ENCODE assay signal across 9 cellular contexts in the genomic region with DNA sequence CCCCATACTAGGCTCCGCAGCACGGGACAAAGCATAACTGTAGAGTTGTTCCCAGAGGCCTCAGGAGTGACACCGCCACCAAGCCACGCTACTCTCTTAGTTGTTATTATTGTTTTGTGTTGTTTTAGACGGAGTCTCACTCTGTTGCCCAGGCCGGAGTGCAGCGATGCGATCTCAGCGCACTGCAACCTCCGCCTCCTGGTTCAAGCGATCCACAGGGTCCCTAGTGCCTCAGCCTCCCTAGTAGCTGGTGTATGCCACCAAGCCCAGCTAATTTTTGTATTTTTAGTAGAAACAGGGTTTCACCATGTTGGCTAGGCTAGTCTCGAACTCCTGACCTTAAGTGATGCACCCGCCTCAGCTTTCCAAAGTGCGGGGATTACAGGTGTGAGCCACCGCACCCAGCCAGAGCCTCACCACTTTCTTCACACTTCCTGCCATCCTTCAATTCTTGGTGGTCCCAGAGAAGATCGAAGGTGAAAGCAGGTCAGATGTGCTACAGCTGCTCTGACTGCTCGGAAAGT. TPM values are rescaled to one million over a fixed set of nuclear protein-coding genes. Genes with fewer than 3 reads are reported as not detected.
DNase-seq lines count a peak whose midpoint lies in the region; ATAC-seq, FAIRE-seq and TF ChIP-seq lines count a peak whose summit lies in the region.
"Had no signal": no experiment of that assay in that cellular context is flagged by ENCODE, and none has a peak within 500 bp of the region (broad histone marks: within the 10 kb centered on the region; RNA-seq: fewer than 3 reads in every experiment).

No MANE protein-coding gene starts in this region.

- H3K4me3 Mint-ChIP-seq in mesothelial cell of epicardium: peak overlapping the region; percentile 97

- ATAC-seq in Right ventricle myocardium inferior: peak; percentile 7
- no peak for ATAC-seq in left ventricle myocardium superior
- no peak for ATAC-seq in GM19023 (IDR thresholded peaks at IDR 0.05; ENCODE audit: unreplicated experiment)

- intact Hi-C loops in Right ventricle myocardium inferior (cut with DNase I): loop anchor here (5.0 kb wide), 1 partner anchor 229 kb away; no protein-coding TSS in a partner anchor
- intact Hi-C loops in left ventricle myocardium superior (cut with micrococcal nuclease): no loop called here

- peak overlapping the region; percentile 54 for H3K27ac ChIP-seq in urinary bladder (ENCODE audit: low read depth)

- DNase-seq in Right ventricle myocardium inferior (ENCODE audit: missing footprints): no peak
- no peak for DNase-seq in left ventricle myocardium superior
- DNase-seq in bronchial epithelial cell (ENCODE audit: low read depth): no peak
- DNase-seq in mesothelial cell of epicardium (ENCODE audit: low spot score in 2 of 2, unreplicated experiment in 2 of 2): no peak
- DNase-seq in DMS53 (lab: John Stamatoyannopoulos, UW): no peak
- no peak for DNase-seq in effector CD8-positive, alpha-beta T cell (lab: John Stamatoyannopoulos, UW)

- peaks cover 3% of the 10 kb centered on the region for H3K36me3 Mint-ChIP-seq in mesothelial cell of epicardium

- H3K36me3 ChIP-seq in bronchial epithelial cell (ENCODE audit: control insufficient read depth, insufficient read depth, low read length): no peaks in the 10 kb centered on the region
- no peaks in the 10 kb centered on the region for H3K36me3 ChIP-seq in urinary bladder (ENCODE audit: insufficient read depth)

- no peaks in the 10 kb centered on the region for H3K4me1 ChIP-seq in urinary bladder (ENCODE audit: insufficient read depth)

- H3K27me3 ChIP-seq in bronchial epithelial cell (ENCODE audit: control insufficient read depth, insufficient read depth, low read length): no peaks in the 10 kb centered on the region

- H3K9me3 Mint-ChIP-seq in mesothelial cell of epicardium: no peaks in the 10 kb centered on the region

- TF ChIP-seq CTCF in bronchial epithelial cell (IDR thresholded peaks at IDR 0.05; ENCODE audit: insufficient read depth, low read length, severe bottlenecking): no peak
- no peak for TF ChIP-seq CTCF in mesothelial cell of epicardium (IDR thresholded peaks at IDR 0.05; ENCODE audit: unreplicated experiment)

- H3K4me1 Mint-ChIP-seq in mesothelial cell of epicardium: peaks cover 28% of the 10 kb centered on the region

- no peak for FAIRE-seq in bronchial epithelial cell (lab: Jason Lieb, UNC)

- no peaks in the 10 kb centered on the region for H3K27me3 Mint-ChIP-seq in mesothelial cell of epicardium (ENCODE audit: low read depth)

- 38% methylated on average over 17 of the region's 17 CpGs for WGBS in urinary bladder

- H3K4me3 ChIP-seq in bronchial epithelial cell (ENCODE audit: low read depth, low read length) (peak overlapping the region; percentile 98), urinary bladder (ENCODE audit: low read depth, low read length) (peak overlapping the region; percentile 58)

- peak overlapping the region; percentile 94 for H3K27ac Mint-ChIP-seq in mesothelial cell of epicardium

RNA-seq across cellular contexts. Expression of gene RPL7L1, which starts 11.8 kb away (rescaled TPM):
- total RNA-seq in Right ventricle myocardium inferior (44.5 TPM), left ventricle myocardium superior (46.5 TPM), bronchial epithelial cell (94.5 and 109 TPM in 2 replicates), mesothelial cell of epicardium (89.2 to 90.6 TPM (median 90.1 TPM) in 3 replicates), urinary bladder (96.9 TPM)
- 48.8 TPM for polyA plus RNA-seq in urinary bladder

RNA-seq across cellular contexts. Expression of gene PTCRA, which starts 24.6 kb away (rescaled TPM):
- total RNA-seq in Right ventricle myocardium inferior: not detected
- not detected for total RNA-seq in left ventricle myocardium superior
- total RNA-seq in bronchial epithelial cell: not detected in 2 replicates
- total RNA-seq in mesothelial cell of epicardium: not detected in 3 replicates
- total RNA-seq in urinary bladder: not detected
- polyA plus RNA-seq in urinary bladder: not detected
- total RNA-seq: Daoy had no signal

RNA-seq across cellular contexts. Expression of gene CNPY3, which starts 38.0 kb away (rescaled TPM):
- total RNA-seq in Right ventricle myocardium inferior (22.9 TPM), left ventricle myocardium superior (19.5 TPM), bronchial epithelial cell (9.7 and 14.0 TPM in 2 replicates), mesothelial cell of epicardium (61.0 to 64.4 TPM (median 61.6 TPM) in 3 replicates), urinary bladder (15.8 TPM)
- 43.8 TPM for polyA plus RNA-seq in urinary bladder
